Comparison of ENCODE assay signal across 17 cellular contexts in genomic region chr10:120022357-120022756, GRCh38.
A peak's percentile ranks its signal among the peaks of the same experiment; 100 is the strongest.
DNase-seq lines count a peak whose midpoint lies in the region; ATAC-seq and TF ChIP-seq lines count a peak whose summit lies in the region.
"Had no signal": no experiment of that assay in that cellular context is flagged by ENCODE, and none has a peak within 500 bp of the region (broad histone marks: within the 10 kb centered on the region; RNA-seq: fewer than 3 reads in every experiment).

No MANE protein-coding gene starts in this region.

- no peaks in the 10 kb centered on the region for H3K79me2 ChIP-seq in mammary epithelial cell (ENCODE audit: insufficient read depth, low read length)

- TF ChIP-seq CTCF in mammary epithelial cell (conservative IDR thresholded peaks at IDR 0.05 in 1 of 2, IDR thresholded peaks at IDR 0.05 in 1 of 2; ENCODE audit: extremely low read depth in 1 of 2, insufficient read depth in 1 of 2, low read depth in 1 of 2, low read length in 2 of 2): no peak

- H3K4me1 ChIP-seq in mammary epithelial cell (ENCODE audit: insufficient read depth, low read length): peaks cover 6% of the 10 kb centered on the region
- H3K4me1 ChIP-seq: BLaER1 treated with 17β-estradiol and CSF1 and Interleukin-3, amounts not matched to agents 10 nM and 100 nM had no signal

- H4K20me1 ChIP-seq in mammary epithelial cell (ENCODE audit: insufficient read depth, low read length): no peaks in the 10 kb centered on the region
- H4K20me1 ChIP-seq: BLaER1 treated with 17β-estradiol and CSF1 and Interleukin-3, amounts not matched to agents 10 nM and 100 nM had no signal

- dilution Hi-C loops in mammary epithelial cell (cut with HindIII; ENCODE audit: low sequenced_read_pairs): no loop called here

- BruUV-seq in mammary epithelial cell (replicated peaks; lab: Mats Ljungman, UMichigan): no TSS peak

- in situ Hi-C loops in mammary epithelial cell (cut with MboI; ENCODE audit: low sequenced_read_pairs in 2 of 2): no loop called here

- H2AFZ ChIP-seq in mammary epithelial cell (ENCODE audit: low read depth, low read length): no peak overlapping the region
- H2AFZ ChIP-seq: GM23338 had no signal

- WGBS in mammary epithelial cell (ENCODE audit: low coverage, missing lambda C conversion rate): 17% methylated on average over 7 of the region's 7 CpGs

- H3K4me2 ChIP-seq in mammary epithelial cell (ENCODE audit: insufficient read depth, low read depth, low read length): no peak overlapping the region
- H3K4me2 ChIP-seq: BLaER1 treated with 17β-estradiol and CSF1 and Interleukin-3, amounts not matched to agents 10 nM and 100 nM; GM23338 had no signal

- DNase-seq in NCI-H748 (lab: John Stamatoyannopoulos, UW; ENCODE audit: unreplicated experiment) (peak; percentile 6), NCI-H748 treated with DMSO at 0.1 percent for 48 hours (lab: John Stamatoyannopoulos, UW) (no peak), mammary epithelial cell (peak; percentile 31), epithelial cell of prostate (ENCODE audit: low read depth, low spot score) (peak; percentile 24), hypothalamus (lab: John Stamatoyannopoulos, UW) (no peak), RPMI8226 (no peak)
- DNase-seq: CD8-positive, alpha-beta memory T cell; COR-L47; DMS 273 treated with DMSO at 0.1 percent for 48 hours; DMS53; H7; HFFc6 had no signal

- no peaks in the 10 kb centered on the region for H3K9me3 ChIP-seq in mammary epithelial cell (replicated peaks; ENCODE audit: insufficient read depth, low read length)

- H3K27me3 ChIP-seq in mammary epithelial cell (ENCODE audit: insufficient read depth, low read length): no peaks in the 10 kb centered on the region
- H3K27me3 ChIP-seq: BLaER1 treated with 17β-estradiol and CSF1 and Interleukin-3, amounts not matched to agents 10 nM and 100 nM had no signal

- no peak for ATAC-seq in GM19328 (IDR thresholded peaks at IDR 0.05; ENCODE audit: unreplicated experiment)
- ATAC-seq: GM23338, HCT116 had no signal

- intact Hi-C loops in mammary epithelial cell (cut with micrococcal nuclease): no loop called here

- no peaks in the 10 kb centered on the region for H3K36me3 ChIP-seq in mammary epithelial cell (ENCODE audit: insufficient read depth, low read length)
- H3K36me3 ChIP-seq: BLaER1 treated with 17β-estradiol and CSF1 and Interleukin-3, amounts not matched to agents 10 nM and 100 nM had no signal

- H3K27ac ChIP-seq in mammary epithelial cell (ENCODE audit: insufficient read depth, low read depth, low read length) (no peak overlapping the region), epithelial cell of prostate (no peak overlapping the region)
- H3K27ac ChIP-seq: BLaER1 treated with 17β-estradiol and CSF1 and Interleukin-3, amounts not matched to agents 10 nM and 100 nM; HL-60 had no signal

- no peak overlapping the region for H3K4me3 ChIP-seq in mammary epithelial cell (replicated peaks in 1 of 3; ENCODE audit: insufficient read depth in 1 of 3, low read depth in 2 of 3, low read length in 3 of 3)
- H3K4me3 ChIP-seq: BLaER1 treated with 17β-estradiol and CSF1 and Interleukin-3, amounts not matched to agents 10 nM and 100 nM; GM23338 had no signal

- H3K9ac ChIP-seq in mammary epithelial cell (ENCODE audit: insufficient read depth, low read length): no peak overlapping the region
- H3K9ac ChIP-seq: BLaER1 treated with 17β-estradiol and CSF1 and Interleukin-3, amounts not matched to agents 10 nM and 100 nM had no signal

- CTCF ChIA-PET in mammary epithelial cell (lab: Charles Lee; ENCODE audit: low non-redundant PET): no interaction called here

Comparison
In these comparisons a context has a peak if more than half of its experiments do, and no peak if none do; other contexts are left out.
1. DNase-seq: peak in NCI-H748 (single experiment), mammary epithelial cell (single experiment) and epithelial cell of prostate (single experiment); none in NCI-H748 treated with DMSO at 0.1 percent for 48 hours (single experiment), hypothalamus (0 of 51) and RPMI8226 (single experiment).